In genomic region chr16:23561586-23561985, GRCh38 we compare ENCODE assay signal across 19 cellular contexts. TPM values are rescaled to one million over a fixed set of nuclear protein-coding genes. Genes with fewer than 3 reads are reported as not detected.
A peak's percentile ranks its signal among the peaks of the same experiment; 100 is the strongest.
DNase-seq lines count a peak whose midpoint lies in the region; ATAC-seq, FAIRE-seq and TF ChIP-seq lines count a peak whose summit lies in the region.
"Had no signal": no experiment of that assay in that cellular context is flagged by ENCODE, and none has a peak within 500 bp of the region (broad histone marks: within the 10 kb centered on the region; RNA-seq: fewer than 3 reads in every experiment).

No MANE protein-coding gene starts in this region.

- CTCF ChIA-PET in HCT116 (lab: Charles Lee) = no interaction called here

- peak overlapping the region; percentile 71 for H3K27ac Mint-ChIP-seq in activated T-cell treated with anti-CD3 and anti-CD28 coated beads, Interleukin-2, amount 50 U/mL, for 24 hours
- H3K27ac Mint-ChIP-seq in astrocyte (ENCODE audit: unreplicated experiment) = peak overlapping the region; percentile 69
- peak overlapping the region; percentile 29 for H3K27ac Mint-ChIP-seq in type B pancreatic cell

- H3K36me3 Mint-ChIP-seq in activated T-cell treated with anti-CD3 and anti-CD28 coated beads, Interleukin-2, amount 50 U/mL, for 24 hours (ENCODE audit: low read depth) = peaks cover 83% of the 10 kb centered on the region
- H3K36me3 Mint-ChIP-seq in astrocyte (ENCODE audit: low read depth, unreplicated experiment) = peaks cover 28% of the 10 kb centered on the region
- H3K36me3 Mint-ChIP-seq in type B pancreatic cell = peaks cover 11% of the 10 kb centered on the region

- DNase-seq in activated T-cell treated with anti-CD3 and anti-CD28 coated beads, Interleukin-2, amount 50 U/mL, for 24 hours = no peak
- no peak for DNase-seq in activated T-cell treated with anti-CD3 and anti-CD28 coated beads, Interleukin-2, amount 50 U/mL, for 1 hour
- DNase-seq in HCT116 (ENCODE audit: low read depth, low spot score) (no peak), astrocyte (ENCODE audit: low read depth) (no peak), type B pancreatic cell (ENCODE audit: extremely low spot score, unreplicated experiment) (no peak), occipital lobe (lab: John Stamatoyannopoulos, UW) (no peak), NCI-H2107 (lab: John Stamatoyannopoulos, UW) (no peak)
- DNase-seq: C1 segment of cervical spinal cord, DMS153, EL, KBM-7, NCI-H1048, NCI-H146, NCI-H2081 treated with DMSO at 0.1 percent for 48 hours, NCI-H510A treated with DMSO at 0.1 percent for 48 hours, Peyer's patch, Right ventricle myocardium superior had no signal

- no TSS peak for BruUV-seq in HCT116 (replicated peaks; lab: Mats Ljungman, UMichigan)

- TF ChIP-seq POLR2A in HCT116 (IDR thresholded peaks at IDR 0.05; ENCODE audit: borderline replicate concordance, extremely low read depth, insufficient read depth, insufficient read length) = no peak

- H3K36me3 ChIP-seq in HCT116 (ENCODE audit: control insufficient read depth in 1 of 2, insufficient read depth in 2 of 2, low read length in 2 of 2) = peaks cover 59 to 65% of the 10 kb centered on the region in 2 experiments
- peaks cover 60% of the 10 kb centered on the region for H3K36me3 ChIP-seq in astrocyte (ENCODE audit: insufficient read depth, low read length)

- no peaks in the 10 kb centered on the region for H3K27me3 Mint-ChIP-seq in activated T-cell treated with anti-CD3 and anti-CD28 coated beads, Interleukin-2, amount 50 U/mL, for 24 hours
- H3K27me3 Mint-ChIP-seq in astrocyte (ENCODE audit: low read depth, unreplicated experiment) (no peaks in the 10 kb centered on the region), type B pancreatic cell (no peaks in the 10 kb centered on the region)

- RAD21 ChIA-PET in HCT116 (lab: Charles Lee; ENCODE audit: low non-redundant PET in 1 of 2, low total read pairs in 2 of 2, uncharacterized antibody in 2 of 2, unreplicated experiment in 2 of 2) = no interaction called here

- H3K27me3 ChIP-seq in HCT116 (ENCODE audit: insufficient read depth, low read length) = no peaks in the 10 kb centered on the region
- H3K27me3 ChIP-seq in astrocyte (ENCODE audit: insufficient read depth, low read length) = no peaks in the 10 kb centered on the region
- H3K27me3 ChIP-seq: Peyer's patch had no signal

- FAIRE-seq in astrocyte (lab: Jason Lieb, UNC) = no peak
- FAIRE-seq: GM19239 had no signal

- H3K9me2 ChIP-seq in HCT116 (ENCODE audit: insufficient read depth) = no peaks in the 10 kb centered on the region

- no peak overlapping the region for H3K4me3 Mint-ChIP-seq in activated T-cell treated with anti-CD3 and anti-CD28 coated beads, Interleukin-2, amount 50 U/mL, for 24 hours
- H3K4me3 Mint-ChIP-seq in astrocyte (ENCODE audit: unreplicated experiment) = no peak overlapping the region
- H3K4me3 Mint-ChIP-seq in type B pancreatic cell = no peak overlapping the region

- H3K27ac ChIP-seq in HCT116 (ENCODE audit: low read depth, low read length) (0 out of 2 replicates have a peak overlapping the region, but pooled peaks have one; percentile 22), astrocyte (ENCODE audit: low read depth, low read length) (no peak overlapping the region)
- H3K27ac ChIP-seq: Peyer's patch had no signal

- POLR2A ChIA-PET in HCT116 (lab: Charles Lee) = no interaction called here

- TF ChIP-seq CTCF in HCT116 (IDR thresholded peaks at IDR 0.05 in 2 of 3, conservative IDR thresholded peaks at IDR 0.05 in 1 of 3; ENCODE audit: borderline replicate concordance in 1 of 3, insufficient read depth in 1 of 3, low read depth in 2 of 3, low read length in 2 of 3) (no peak), astrocyte (IDR thresholded peaks at IDR 0.05; ENCODE audit: insufficient read depth, low read depth, low read length) (no peak), type B pancreatic cell (conservative IDR thresholded peaks at IDR 0.05) (no peak)

- no peak overlapping the region for H3K4me3 ChIP-seq in HCT116 (replicated peaks in 1 of 2; ENCODE audit: low read depth in 1 of 2, low read length in 2 of 2)
- H3K4me3 ChIP-seq in astrocyte (ENCODE audit: insufficient read depth, low read depth, low read length) = no peak overlapping the region
- H3K4me3 ChIP-seq: HAP-1, Peyer's patch had no signal

- no peaks in the 10 kb centered on the region for H3K9me3 Mint-ChIP-seq in activated T-cell treated with anti-CD3 and anti-CD28 coated beads, Interleukin-2, amount 50 U/mL, for 24 hours
- H3K9me3 Mint-ChIP-seq in astrocyte (ENCODE audit: unreplicated experiment) (peaks cover 5% of the 10 kb centered on the region), type B pancreatic cell (no peaks in the 10 kb centered on the region)

- TF ChIP-seq RAD21 in HCT116 (IDR thresholded peaks at IDR 0.05; ENCODE audit: low read depth) = no peak

- intact Hi-C loops in HCT116 (cut with micrococcal nuclease) = no loop called here

- H3K79me2 ChIP-seq in HCT116 (ENCODE audit: insufficient read depth, low read length) (peaks cover 75% of the 10 kb centered on the region), astrocyte (ENCODE audit: insufficient read depth, low read length) (peaks cover 58% of the 10 kb centered on the region)

- H3K4me2 ChIP-seq in HCT116 (ENCODE audit: low read length) (no peak overlapping the region), astrocyte (ENCODE audit: low read length) (no peak overlapping the region)

- H3K4me1 ChIP-seq in HCT116 (ENCODE audit: control insufficient read depth in 1 of 2, insufficient read depth in 2 of 2, low read length in 2 of 2) = peaks cover 5 to 11% of the 10 kb centered on the region in 2 experiments
- peaks cover 8% of the 10 kb centered on the region for H3K4me1 ChIP-seq in astrocyte (ENCODE audit: insufficient read depth, low read length)

- H3K9me3 ChIP-seq in HCT116 (ENCODE audit: control insufficient read depth in 1 of 2, insufficient read depth in 1 of 2, low read depth in 1 of 2, low read length in 2 of 2) = no peaks in the 10 kb centered on the region
- no peaks in the 10 kb centered on the region for H3K9me3 ChIP-seq in astrocyte (ENCODE audit: insufficient read depth, low read depth, low read length)
- H3K9me3 ChIP-seq: HAP-1, Peyer's patch had no signal

- H3K9ac ChIP-seq in HCT116 (ENCODE audit: low read length) = no peak overlapping the region
- no peak overlapping the region for H3K9ac ChIP-seq in astrocyte (ENCODE audit: low read length)

- ATAC-seq in HCT116 = no peak

- H2AFZ ChIP-seq in HCT116 (ENCODE audit: low read depth, low read length, poor library complexity, severe bottlenecking) (no peak overlapping the region), astrocyte (ENCODE audit: low read depth, low read length) (no peak overlapping the region)

- peaks cover 27% of the 10 kb centered on the region for H3K4me1 Mint-ChIP-seq in activated T-cell treated with anti-CD3 and anti-CD28 coated beads, Interleukin-2, amount 50 U/mL, for 24 hours (ENCODE audit: low read depth)
- H3K4me1 Mint-ChIP-seq in astrocyte (ENCODE audit: low read depth, unreplicated experiment) (peaks cover 35% of the 10 kb centered on the region), type B pancreatic cell (ENCODE audit: unreplicated experiment) (no peaks in the 10 kb centered on the region)

- no peaks in the 10 kb centered on the region for H4K20me1 ChIP-seq in HCT116 (ENCODE audit: insufficient read depth)
- peaks cover 72% of the 10 kb centered on the region for H4K20me1 ChIP-seq in astrocyte (ENCODE audit: insufficient read depth, low read length)

TF ChIP-seq in HCT116, 20 proteins besides CTCF, POLR2A, EP300 and RAD21 (continues in another document):
- no peak for TF ChIP-seq JUND (IDR thresholded peaks at IDR 0.05)
- TF ChIP-seq ATF3 (IDR thresholded peaks at IDR 0.05) = no peak
- no peak for TF ChIP-seq ZBTB33 (IDR thresholded peaks at IDR 0.05; ENCODE audit: extremely low read depth, insufficient replicate concordance, low read length)
- TF ChIP-seq MAX (IDR thresholded peaks at IDR 0.05) = no peak
- TF ChIP-seq CEBPB (IDR thresholded peaks at IDR 0.05; ENCODE audit: low read depth) = no peak
- no peak for TF ChIP-seq EZH2 (IDR thresholded peaks at IDR 0.05)
- no peak for TF ChIP-seq TCF7L2 (IDR thresholded peaks at IDR 0.05; ENCODE audit: borderline replicate concordance, extremely low read depth, insufficient read depth, insufficient read length)

RNA-seq across cellular contexts. Expression of gene UBFD1, which starts 4.1 kb away (rescaled TPM):
- total RNA-seq in HCT116 (2021; ENCODE audit: unreplicated experiment) = 89.6 TPM
- 25.8 and 33.7 TPM in 2 replicates for polyA plus RNA-seq in HCT116 (2012)
- total RNA-seq in astrocyte = 144 and 146 TPM in 2 replicates
- 91.9 and 97.6 TPM in 2 replicates for total RNA-seq in type B pancreatic cell (ENCODE audit: low replicate concordance)
- total RNA-seq in occipital lobe = 62.2 TPM

RNA-seq across cellular contexts. Expression of gene EARS2, which starts 4.4 kb away (rescaled TPM):
- total RNA-seq in HCT116 (2021; ENCODE audit: unreplicated experiment) = 35.6 TPM
- polyA plus RNA-seq in HCT116 (2012) = 28.7 and 29.2 TPM in 2 replicates
- total RNA-seq in astrocyte = 19.4 and 24.4 TPM in 2 replicates
- total RNA-seq in type B pancreatic cell (ENCODE audit: low replicate concordance) = 24.4 and 25.3 TPM in 2 replicates
- 29.3 TPM for total RNA-seq in occipital lobe

RNA-seq across cellular contexts. Expression of gene NDUFAB1, which starts 34.5 kb away (rescaled TPM):
- 169 TPM for total RNA-seq in HCT116 (2021; ENCODE audit: unreplicated experiment)
- polyA plus RNA-seq in HCT116 (2012) = 87.5 and 158 TPM in 2 replicates
- 92.5 and 93.1 TPM in 2 replicates for total RNA-seq in astrocyte
- 86.3 and 103 TPM in 2 replicates for total RNA-seq in type B pancreatic cell (ENCODE audit: low replicate concordance)
- 112 TPM for total RNA-seq in occipital lobe

RNA-seq across cellular contexts. Expression of gene GGA2, which starts 51.3 kb away (rescaled TPM):
- total RNA-seq in HCT116 (2021; ENCODE audit: unreplicated experiment) = 68.3 TPM
- 25.3 and 32.9 TPM in 2 replicates for polyA plus RNA-seq in HCT116 (2012)
- 74.2 and 84.0 TPM in 2 replicates for total RNA-seq in astrocyte
- 63.3 and 105 TPM in 2 replicates for total RNA-seq in type B pancreatic cell (ENCODE audit: low replicate concordance)
- total RNA-seq in occipital lobe = 27.8 TPM
